In the genomic region with DNA sequence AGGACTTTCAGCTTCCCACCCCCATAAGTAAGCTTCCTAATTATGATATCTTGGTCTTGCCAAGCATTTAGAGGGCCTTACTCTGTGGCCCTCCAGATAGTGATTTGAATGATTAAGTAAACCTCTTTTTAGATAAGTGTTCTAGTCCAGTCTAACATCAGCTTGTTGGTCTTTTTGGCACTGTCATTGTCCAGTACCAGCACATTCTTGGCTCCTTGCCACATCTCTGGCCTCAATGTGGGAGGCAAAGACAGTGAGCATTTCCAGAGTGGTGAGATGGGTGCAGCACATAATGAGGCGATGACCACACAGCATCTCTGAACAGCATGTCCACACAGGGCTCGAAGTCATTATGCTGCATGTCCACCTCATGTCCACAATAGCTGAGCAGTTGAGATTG, we compare ENCODE assay signal across 11 cellular contexts. TPM values are rescaled to one million over a fixed set of nuclear protein-coding genes. Genes with fewer than 3 reads are reported as not detected.
DNase-seq lines count a peak whose midpoint lies in the region; ATAC-seq and TF ChIP-seq lines count a peak whose summit lies in the region.
"Had no signal": no experiment of that assay in that cellular context is flagged by ENCODE, and none has a peak within 500 bp of the region (broad histone marks: within the 10 kb centered on the region; RNA-seq: fewer than 3 reads in every experiment).

No MANE protein-coding gene starts in this region.

- H3K36me3 ChIP-seq in HEK293 (ENCODE audit: control insufficient read depth in 2 of 2, insufficient read depth in 1 of 2, low read length in 2 of 2), result peaks cover 0 to 21% of the 10 kb centered on the region in 2 experiments; a peak in 2 of 3 replicates

- H3K27ac ChIP-seq in HEK293 (ENCODE audit: extremely low read depth, low read depth, low read length), result no peak overlapping the region
- H3K27ac ChIP-seq: C4-2B had no signal

- no peak for TF ChIP-seq CTCF in HEK293 (tag by site-specific recombination; IDR thresholded peaks at IDR 0.05)

- CTCF ChIA-PET in HEK293 (lab: Yijun Ruan, JAX), result interaction anchor here (0.7 kb wide), 1 partner anchor 12 kb away, joined by 3 read pairs; no protein-coding TSS in a partner anchor

- peak; percentile 8 for DNase-seq in A172 (ENCODE audit: low spot score)
- DNase-seq in amniotic epithelial cell (ENCODE audit: low read depth), result peak; percentile 81
- peak; percentile 13 for DNase-seq in kidney glomerular epithelial cell (lab: John Stamatoyannopoulos, UW)
- DNase-seq in stimulated activated CD4-positive, alpha-beta T cell treated with anti-CD3 and anti-CD28 coated beads, Interleukin-2, amount 100 ng/mL, for 24 hours, result no peak
- no peak for DNase-seq in dedifferentiated amniotic fluid mesenchymal stem cell (ENCODE audit: extremely low spot score)
- DNase-seq: foreskin melanocyte, NCI-H524 treated with DMSO at 0.1 percent for 48 hours had no signal

- ATAC-seq in GM18519 (IDR thresholded peaks at IDR 0.05; ENCODE audit: low FRiP score, unreplicated experiment) (no peak), GM21723 (IDR thresholded peaks at IDR 0.05; ENCODE audit: unreplicated experiment) (no peak)

- H3K4me3 ChIP-seq in HEK293 (ENCODE audit: low read depth, low read length), result no peak overlapping the region

- no peaks in the 10 kb centered on the region for H3K4me1 ChIP-seq in HEK293 (ENCODE audit: control insufficient read depth, insufficient read depth, low read length)

- H3K9me3 ChIP-seq in HEK293 (ENCODE audit: control insufficient read depth, insufficient read depth, low read depth, low read length), result no peaks in the 10 kb centered on the region

- POLR2A ChIA-PET in HEK293 (lab: Yijun Ruan, JAX), result interaction anchor here (0.6 kb wide), 1 partner anchor 79 kb away, joined by 4 read pairs; no protein-coding TSS in a partner anchor

TF ChIP-seq in HEK293, 187 proteins besides CTCF, POLR2A, EP300 and RAD21:
- TF ChIP-seq ZNF311 (tag by site-specific recombination; IDR thresholded peaks at IDR 0.05; ENCODE audit: borderline replicate concordance), result no peak
- TF ChIP-seq, protein P1, sequence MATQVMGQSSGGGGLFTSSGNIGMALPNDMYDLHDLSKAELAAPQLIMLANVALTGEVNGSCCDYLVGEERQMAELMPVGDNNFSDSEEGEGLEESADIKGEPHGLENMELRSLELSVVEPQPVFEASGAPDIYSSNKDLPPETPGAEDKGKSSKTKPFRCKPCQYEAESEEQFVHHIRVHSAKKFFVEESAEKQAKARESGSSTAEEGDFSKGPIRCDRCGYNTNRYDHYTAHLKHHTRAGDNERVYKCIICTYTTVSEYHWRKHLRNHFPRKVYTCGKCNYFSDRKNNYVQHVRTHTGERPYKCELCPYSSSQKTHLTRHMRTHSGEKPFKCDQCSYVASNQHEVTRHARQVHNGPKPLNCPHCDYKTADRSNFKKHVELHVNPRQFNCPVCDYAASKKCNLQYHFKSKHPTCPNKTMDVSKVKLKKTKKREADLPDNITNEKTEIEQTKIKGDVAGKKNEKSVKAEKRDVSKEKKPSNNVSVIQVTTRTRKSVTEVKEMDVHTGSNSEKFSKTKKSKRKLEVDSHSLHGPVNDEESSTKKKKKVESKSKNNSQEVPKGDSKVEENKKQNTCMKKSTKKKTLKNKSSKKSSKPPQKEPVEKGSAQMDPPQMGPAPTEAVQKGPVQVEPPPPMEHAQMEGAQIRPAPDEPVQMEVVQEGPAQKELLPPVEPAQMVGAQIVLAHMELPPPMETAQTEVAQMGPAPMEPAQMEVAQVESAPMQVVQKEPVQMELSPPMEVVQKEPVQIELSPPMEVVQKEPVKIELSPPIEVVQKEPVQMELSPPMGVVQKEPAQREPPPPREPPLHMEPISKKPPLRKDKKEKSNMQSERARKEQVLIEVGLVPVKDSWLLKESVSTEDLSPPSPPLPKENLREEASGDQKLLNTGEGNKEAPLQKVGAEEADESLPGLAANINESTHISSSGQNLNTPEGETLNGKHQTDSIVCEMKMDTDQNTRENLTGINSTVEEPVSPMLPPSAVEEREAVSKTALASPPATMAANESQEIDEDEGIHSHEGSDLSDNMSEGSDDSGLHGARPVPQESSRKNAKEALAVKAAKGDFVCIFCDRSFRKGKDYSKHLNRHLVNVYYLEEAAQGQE (tag by site-specific recombination; IDR thresholded peaks at IDR 0.05), result no peak
- TF ChIP-seq ZNF558 (tag by site-specific recombination; IDR thresholded peaks at IDR 0.05), result no peak
- TF ChIP-seq, protein P2, sequence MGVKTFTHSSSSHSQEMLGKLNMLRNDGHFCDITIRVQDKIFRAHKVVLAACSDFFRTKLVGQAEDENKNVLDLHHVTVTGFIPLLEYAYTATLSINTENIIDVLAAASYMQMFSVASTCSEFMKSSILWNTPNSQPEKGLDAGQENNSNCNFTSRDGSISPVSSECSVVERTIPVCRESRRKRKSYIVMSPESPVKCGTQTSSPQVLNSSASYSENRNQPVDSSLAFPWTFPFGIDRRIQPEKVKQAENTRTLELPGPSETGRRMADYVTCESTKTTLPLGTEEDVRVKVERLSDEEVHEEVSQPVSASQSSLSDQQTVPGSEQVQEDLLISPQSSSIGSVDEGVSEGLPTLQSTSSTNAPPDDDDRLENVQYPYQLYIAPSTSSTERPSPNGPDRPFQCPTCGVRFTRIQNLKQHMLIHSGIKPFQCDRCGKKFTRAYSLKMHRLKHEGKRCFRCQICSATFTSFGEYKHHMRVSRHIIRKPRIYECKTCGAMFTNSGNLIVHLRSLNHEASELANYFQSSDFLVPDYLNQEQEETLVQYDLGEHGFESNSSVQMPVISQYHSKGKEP (tag by site-specific recombination; IDR thresholded peaks at IDR 0.05), result no peak
- TF ChIP-seq, protein P3, sequence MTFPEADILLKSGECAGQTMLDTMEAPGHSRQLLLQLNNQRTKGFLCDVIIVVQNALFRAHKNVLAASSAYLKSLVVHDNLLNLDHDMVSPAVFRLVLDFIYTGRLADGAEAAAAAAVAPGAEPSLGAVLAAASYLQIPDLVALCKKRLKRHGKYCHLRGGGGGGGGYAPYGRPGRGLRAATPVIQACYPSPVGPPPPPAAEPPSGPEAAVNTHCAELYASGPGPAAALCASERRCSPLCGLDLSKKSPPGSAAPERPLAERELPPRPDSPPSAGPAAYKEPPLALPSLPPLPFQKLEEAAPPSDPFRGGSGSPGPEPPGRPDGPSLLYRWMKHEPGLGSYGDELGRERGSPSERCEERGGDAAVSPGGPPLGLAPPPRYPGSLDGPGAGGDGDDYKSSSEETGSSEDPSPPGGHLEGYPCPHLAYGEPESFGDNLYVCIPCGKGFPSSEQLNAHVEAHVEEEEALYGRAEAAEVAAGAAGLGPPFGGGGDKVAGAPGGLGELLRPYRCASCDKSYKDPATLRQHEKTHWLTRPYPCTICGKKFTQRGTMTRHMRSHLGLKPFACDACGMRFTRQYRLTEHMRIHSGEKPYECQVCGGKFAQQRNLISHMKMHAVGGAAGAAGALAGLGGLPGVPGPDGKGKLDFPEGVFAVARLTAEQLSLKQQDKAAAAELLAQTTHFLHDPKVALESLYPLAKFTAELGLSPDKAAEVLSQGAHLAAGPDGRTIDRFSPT (tag by site-specific recombination; IDR thresholded peaks at IDR 0.05), result no peak
- peak; percentile 26; the same call in 1 of the 2 replicates for TF ChIP-seq GLIS1 (tag by site-specific recombination; IDR thresholded peaks at IDR 0.05)
- no peak for TF ChIP-seq ZNF785 (tag by site-specific recombination; IDR thresholded peaks at IDR 0.05)
- TF ChIP-seq, protein P4, sequence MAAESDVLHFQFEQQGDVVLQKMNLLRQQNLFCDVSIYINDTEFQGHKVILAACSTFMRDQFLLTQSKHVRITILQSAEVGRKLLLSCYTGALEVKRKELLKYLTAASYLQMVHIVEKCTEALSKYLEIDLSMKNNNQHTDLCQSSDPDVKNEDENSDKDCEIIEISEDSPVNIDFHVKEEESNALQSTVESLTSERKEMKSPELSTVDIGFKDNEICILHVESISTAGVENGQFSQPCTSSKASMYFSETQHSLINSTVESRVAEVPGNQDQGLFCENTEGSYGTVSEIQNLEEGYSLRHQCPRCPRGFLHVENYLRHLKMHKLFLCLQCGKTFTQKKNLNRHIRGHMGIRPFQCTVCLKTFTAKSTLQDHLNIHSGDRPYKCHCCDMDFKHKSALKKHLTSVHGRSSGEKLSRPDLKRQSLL (tag by site-specific recombination; IDR thresholded peaks at IDR 0.05), result no peak
- no peak for TF ChIP-seq ZNF791 (tag by site-specific recombination; IDR thresholded peaks at IDR 0.05)
- TF ChIP-seq ZFHX2 (tag by site-specific recombination; conservative IDR thresholded peaks at IDR 0.05), result 0 out of 2 replicates have a peak, but pooled peaks have one; percentile 11

RNA-seq across cellular contexts. Expression of a gene that starts 6.1 kb away (rescaled TPM):
- total RNA-seq in A172 (2014; rRNA removed; shearing (Covaris generic)), result 249 and 268 TPM in 2 replicates

RNA-seq across cellular contexts. Expression of a gene that starts 6.8 kb away (rescaled TPM):
- total RNA-seq in A172 (2014; rRNA removed; shearing (Covaris generic)), result 14.8 and 25.4 TPM in 2 replicates

RNA-seq across cellular contexts. Expression of a gene that starts 48.8 kb away (rescaled TPM):
- 42.4 and 47.3 TPM in 2 replicates for total RNA-seq in A172 (2014; rRNA removed; shearing (Covaris generic))

Comparison
In these comparisons a context has a peak if more than half of its experiments do, and no peak if none do; other contexts are left out.
1. DNase-seq: peak in A172 (single experiment), amniotic epithelial cell (single experiment) and kidney glomerular epithelial cell (single experiment); none in stimulated activated CD4-positive, alpha-beta T cell treated with anti-CD3 and anti-CD28 coated beads, Interleukin-2, amount 100 ng/mL, for 24 hours (0 of 2) and dedifferentiated amniotic fluid mesenchymal stem cell (single experiment).